ENCODE assay signal across 27 cellular contexts in the genomic region with DNA sequence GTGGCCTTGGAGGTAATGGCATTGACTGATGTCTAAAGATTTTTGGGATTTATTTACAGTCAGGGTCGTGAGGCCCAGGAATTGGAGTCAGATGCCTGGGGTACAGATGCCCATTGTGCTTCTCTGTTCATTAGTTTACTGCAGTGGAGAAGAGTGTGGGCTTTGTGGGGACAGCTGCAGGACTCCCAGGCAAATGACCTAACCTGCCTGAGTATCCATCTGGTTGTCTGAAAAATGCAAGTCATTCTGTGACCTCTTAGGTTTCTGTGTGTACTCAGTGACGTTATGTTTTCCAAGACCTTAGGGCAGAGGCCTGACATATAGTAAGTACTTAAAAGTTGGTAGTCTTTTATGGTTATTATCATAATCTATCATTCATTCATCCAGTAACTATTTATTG.
DNase-seq lines count a peak whose midpoint lies in the region; ATAC-seq, FAIRE-seq and TF ChIP-seq lines count a peak whose summit lies in the region.
"Had no signal": no experiment of that assay in that cellular context is flagged by ENCODE, and none has a peak within 500 bp of the region (broad histone marks: within the 10 kb centered on the region; RNA-seq: fewer than 3 reads in every experiment).

No MANE protein-coding gene starts in this region.

- H3K36me3 ChIP-seq in astrocyte (ENCODE audit: insufficient read depth, low read length): no peaks in the 10 kb centered on the region
- H3K36me3 ChIP-seq in left lung: peaks cover 0 to 6% of the 10 kb centered on the region in 2 donors
- H3K36me3 ChIP-seq: BLaER1, breast epithelium had no signal

- H3K9ac ChIP-seq in astrocyte (ENCODE audit: low read length): no peak overlapping the region
- H3K9ac ChIP-seq: BLaER1 had no signal

- no peak for FAIRE-seq in astrocyte (lab: Jason Lieb, UNC)
- FAIRE-seq: H54 had no signal

- H3K27ac ChIP-seq in astrocyte (ENCODE audit: low read depth, low read length): no peak overlapping the region
- no peak overlapping the region for H3K27ac ChIP-seq in left lung
- H3K27ac ChIP-seq: BLaER1, psoas muscle, SJSA1 had no signal

- peak overlapping the region; percentile 86 for H3K27ac Mint-ChIP-seq in astrocyte (ENCODE audit: unreplicated experiment)
- H3K27ac Mint-ChIP-seq: activated B cell treated with CpG ODN at 0.5 μM for 24 hours; activated naive CD8-positive, alpha-beta T cell treated with anti-CD3 and anti-CD28 coated beads, Interleukin-2, amount 10 ng/mL, durations not matched to agents 7 days and 5 days; activated T-helper 1 cell treated with anti-CD3 and anti-CD28 coated beads, Interleukin-12 subunit alpha, Interleukin-12 subunit beta, Interleukin-2, Interleukin-4 antibody, amounts not matched to agents 30 ng/mL and 10 ng/mL and 1 ng/mL, durations not matched to agents 14 hours and 24 hours and 36 hours; memory B cell; natural killer cell treated with Interleukin-12 subunit alpha and Interleukin-12 subunit beta and Interleukin-15 and Interleukin-18, amount 100 ng/mL, for 72 hours had no signal

- H4K20me1 ChIP-seq in astrocyte (ENCODE audit: insufficient read depth, low read length): no peaks in the 10 kb centered on the region

- H3K27me3 ChIP-seq in astrocyte (ENCODE audit: insufficient read depth, low read length) (no peaks in the 10 kb centered on the region), left lung (no peaks in the 10 kb centered on the region)
- H3K27me3 ChIP-seq: BLaER1, breast epithelium, SJSA1 had no signal

- no peaks in the 10 kb centered on the region for H3K9me3 Mint-ChIP-seq in astrocyte (ENCODE audit: unreplicated experiment)
- H3K9me3 Mint-ChIP-seq: activated B cell treated with CpG ODN at 0.5 μM for 24 hours; activated naive CD8-positive, alpha-beta T cell treated with anti-CD3 and anti-CD28 coated beads, Interleukin-2, amount 10 ng/mL, durations not matched to agents 7 days and 5 days; activated T-helper 1 cell treated with anti-CD3 and anti-CD28 coated beads, Interleukin-12 subunit alpha, Interleukin-12 subunit beta, Interleukin-2, Interleukin-4 antibody, amounts not matched to agents 30 ng/mL and 10 ng/mL and 1 ng/mL, durations not matched to agents 14 hours and 24 hours and 36 hours; memory B cell; natural killer cell treated with Interleukin-12 subunit alpha and Interleukin-12 subunit beta and Interleukin-15 and Interleukin-18, amount 100 ng/mL, for 72 hours had no signal

- DNase-seq in DMS 273 (lab: John Stamatoyannopoulos, UW; ENCODE audit: unreplicated experiment): peak; percentile 2
- no peak for DNase-seq in DMS 273 treated with DMSO at 0.1 percent for 48 hours (lab: John Stamatoyannopoulos, UW)
- DNase-seq in astrocyte (ENCODE audit: low read depth): no peak
- DNase-seq in left lung: no peak
- DNase-seq in superior temporal gyrus (ENCODE audit: extremely low spot score): peak; percentile 64
- no peak for DNase-seq in cortex of kidney (lab: John Stamatoyannopoulos, UW)
- no peak for DNase-seq in Right ventricle myocardium inferior (ENCODE audit: missing footprints)
- DNase-seq: 8988T; activated B cell treated with CpG ODN at 0.5 μM for 24 hours; activated CD8-positive, alpha-beta memory T cell treated with anti-CD3 and anti-CD28 coated beads for 24 hours; activated naive CD8-positive, alpha-beta T cell treated with anti-CD3 and anti-CD28 coated beads, Interleukin-2, amount 10 ng/mL, durations not matched to agents 7 days and 5 days; DMS79; erythroblast; head of caudate nucleus; MV-4-11; NCI-H2029 treated with DMSO at 0.1 percent for 48 hours; NCI-H446 treated with DMSO at 0.1 percent for 48 hours; psoas muscle; T-helper 2 cell had no signal

- no peaks in the 10 kb centered on the region for H3K9me3 ChIP-seq in astrocyte (ENCODE audit: insufficient read depth, low read depth, low read length)
- H3K9me3 ChIP-seq in left lung: no peaks in the 10 kb centered on the region
- H3K9me3 ChIP-seq: BLaER1, breast epithelium, psoas muscle, SJSA1 had no signal

- peaks cover 20% of the 10 kb centered on the region for H3K4me1 Mint-ChIP-seq in astrocyte (ENCODE audit: low read depth, unreplicated experiment)

- ATAC-seq in left lung: peak; percentile 57
- ATAC-seq in GM18868 (IDR thresholded peaks at IDR 0.05; ENCODE audit: unreplicated experiment): no peak
- ATAC-seq in Right ventricle myocardium inferior: no peak
- ATAC-seq: psoas muscle had no signal

- H3K4me2 ChIP-seq in astrocyte (ENCODE audit: low read length): no peak overlapping the region
- H3K4me2 ChIP-seq: BLaER1 had no signal

- H3K27me3 Mint-ChIP-seq in astrocyte (ENCODE audit: low read depth, unreplicated experiment): no peaks in the 10 kb centered on the region
- H3K27me3 Mint-ChIP-seq: activated B cell treated with CpG ODN at 0.5 μM for 24 hours; activated naive CD8-positive, alpha-beta T cell treated with anti-CD3 and anti-CD28 coated beads, Interleukin-2, amount 10 ng/mL, durations not matched to agents 7 days and 5 days; memory B cell; natural killer cell treated with Interleukin-12 subunit alpha and Interleukin-12 subunit beta and Interleukin-15 and Interleukin-18, amount 100 ng/mL, for 72 hours had no signal

- TF ChIP-seq CTCF in astrocyte (IDR thresholded peaks at IDR 0.05; ENCODE audit: insufficient read depth, low read depth, low read length) (no peak), left lung (IDR thresholded peaks at IDR 0.05) (no peak)

- no peak overlapping the region for H2AFZ ChIP-seq in astrocyte (ENCODE audit: low read depth, low read length)

- H3K4me1 ChIP-seq in astrocyte (ENCODE audit: insufficient read depth, low read length) (peaks cover 9% of the 10 kb centered on the region), left lung (peaks cover 17 to 39% of the 10 kb centered on the region in 2 donors)
- H3K4me1 ChIP-seq: breast epithelium, psoas muscle had no signal

- H3K4me3 ChIP-seq in astrocyte (ENCODE audit: insufficient read depth, low read depth, low read length): no peak overlapping the region
- no peak overlapping the region for H3K4me3 ChIP-seq in left lung
- H3K4me3 ChIP-seq: BLaER1, breast epithelium, psoas muscle, SJSA1 had no signal

- intact Hi-C loops in left lung (cut with DNase I) (loop anchor here in 1 of 2 donors (5.0 kb wide), 2 partner anchors 199 to 299 kb away; no protein-coding TSS in a partner anchor), Right ventricle myocardium inferior (cut with DNase I) (loop anchor here (2.0 kb wide), 2 partner anchors 200 to 298 kb away; no protein-coding TSS in a partner anchor)

- no peak overlapping the region for H3K4me3 Mint-ChIP-seq in astrocyte (ENCODE audit: unreplicated experiment)
- H3K4me3 Mint-ChIP-seq: activated B cell treated with CpG ODN at 0.5 μM for 24 hours; activated naive CD8-positive, alpha-beta T cell treated with anti-CD3 and anti-CD28 coated beads, Interleukin-2, amount 10 ng/mL, durations not matched to agents 7 days and 5 days; activated T-helper 1 cell treated with anti-CD3 and anti-CD28 coated beads, Interleukin-12 subunit alpha, Interleukin-12 subunit beta, Interleukin-2, Interleukin-4 antibody, amounts not matched to agents 30 ng/mL and 10 ng/mL and 1 ng/mL, durations not matched to agents 14 hours and 24 hours and 36 hours; memory B cell; natural killer cell treated with Interleukin-12 subunit alpha and Interleukin-12 subunit beta and Interleukin-15 and Interleukin-18, amount 100 ng/mL, for 72 hours had no signal

- no peaks in the 10 kb centered on the region for H3K36me3 Mint-ChIP-seq in astrocyte (ENCODE audit: low read depth, unreplicated experiment)
- H3K36me3 Mint-ChIP-seq: activated naive CD8-positive, alpha-beta T cell treated with anti-CD3 and anti-CD28 coated beads, Interleukin-2, amount 10 ng/mL, durations not matched to agents 7 days and 5 days; memory B cell; natural killer cell treated with Interleukin-12 subunit alpha and Interleukin-12 subunit beta and Interleukin-15 and Interleukin-18, amount 100 ng/mL, for 72 hours had no signal

- H3K79me2 ChIP-seq in astrocyte (ENCODE audit: insufficient read depth, low read length): no peaks in the 10 kb centered on the region

Comparison
In these comparisons a context has a peak if more than half of its experiments do, and no peak if none do; other contexts are left out.
1. DNase-seq: peak in DMS 273 (single experiment) and superior temporal gyrus (single experiment); none in DMS 273 treated with DMSO at 0.1 percent for 48 hours (single experiment), astrocyte (single experiment), left lung (0 of 2), cortex of kidney (single experiment) and Right ventricle myocardium inferior (single experiment).